ENCODE assay signal across 8 cellular contexts in the genomic region with DNA sequence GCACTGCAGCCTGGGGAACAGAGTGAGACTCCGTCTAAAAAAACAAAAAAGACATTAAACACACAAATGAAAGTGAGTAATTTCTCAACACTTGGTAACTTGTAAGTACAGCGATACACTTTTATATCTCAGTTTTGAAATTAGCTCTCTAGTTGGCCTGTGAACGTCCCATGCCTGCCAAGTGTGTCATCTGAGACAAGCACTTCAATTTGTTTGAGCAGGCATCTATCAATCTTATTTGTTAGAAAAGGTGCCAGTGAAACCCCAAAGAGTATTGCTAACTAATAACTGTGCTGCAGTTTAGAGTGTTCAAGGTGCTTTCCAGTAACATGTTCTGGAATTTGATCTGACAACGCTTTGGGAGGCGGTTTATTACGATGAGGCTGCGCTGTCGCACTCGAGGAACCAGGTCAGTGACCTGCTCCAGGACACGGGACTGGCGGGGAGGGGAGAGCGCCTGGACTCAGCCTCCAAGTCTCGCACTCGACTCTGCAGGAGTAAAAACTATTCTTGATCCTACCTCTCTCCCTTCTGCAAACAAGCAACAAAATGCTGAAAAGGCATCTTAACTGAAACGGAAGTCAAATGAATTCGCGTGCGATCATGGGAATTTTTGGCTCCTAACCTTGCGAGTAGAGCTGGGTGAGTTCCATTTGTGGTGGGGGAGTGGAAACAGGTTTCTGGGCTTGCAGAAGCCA. TPM values are rescaled to one million over a fixed set of nuclear protein-coding genes. Genes with fewer than 3 reads are reported as not detected.
DNase-seq lines count a peak whose midpoint lies in the region; ATAC-seq and TF ChIP-seq lines count a peak whose summit lies in the region.

No MANE protein-coding gene starts in this region.

- peak; percentile 19 for DNase-seq in HCEC 1CT
- DNase-seq in SK-N-SH, result no peak
- DNase-seq in endothelial cell (ENCODE audit: low spot score), result peak; percentile 10
- DNase-seq in thoracic aorta (ENCODE audit: low spot score), result peak; percentile 3
- DNase-seq in D341Med (ENCODE audit: low spot score), result no peak
- DNase-seq in DMS153 treated with DMSO at 0.1 percent for 48 hours (lab: John Stamatoyannopoulos, UW; ENCODE audit: unreplicated experiment), result no peak

- H3K9me3 Mint-ChIP-seq in endothelial cell (ENCODE audit: unreplicated experiment), result no peaks in the 10 kb centered on the region

- H3K9me3 ChIP-seq in BLaER1 (no peaks in the 10 kb centered on the region), SK-N-SH (no peaks in the 10 kb centered on the region), mononuclear cell (ENCODE audit: low read depth, low read length) (no peaks in the 10 kb centered on the region), thoracic aorta (no peaks in the 10 kb centered on the region)

- H3K9ac ChIP-seq in BLaER1 (peak overlapping the region; percentile 96), SK-N-SH (peak overlapping the region; percentile 75)

- peaks cover 38% of the 10 kb centered on the region for H3K79me2 ChIP-seq in SK-N-SH (ENCODE audit: insufficient read depth)

- TF ChIP-seq RAD21 in SK-N-SH (IDR thresholded peaks at IDR 0.05; ENCODE audit: low read length), result no peak

- WGBS in SK-N-SH (ENCODE audit: low lambda C conversion rate), result 52% methylated on average over 19 of the region's 19 CpGs

- H3K4me1 Mint-ChIP-seq in endothelial cell (ENCODE audit: unreplicated experiment), result peaks cover 28% of the 10 kb centered on the region

- TF ChIP-seq CTCF in SK-N-SH (IDR thresholded peaks at IDR 0.05) (no peak), endothelial cell (IDR thresholded peaks at IDR 0.05; ENCODE audit: unreplicated experiment) (no peak), thoracic aorta (IDR thresholded peaks at IDR 0.05) (no peak)

- CTCF ChIA-PET in SK-N-SH (lab: Yijun Ruan, JAX), result no interaction called here

- H4K20me1 ChIP-seq in BLaER1 (peaks cover 30% of the 10 kb centered on the region), SK-N-SH (ENCODE audit: insufficient read depth) (peaks cover 24% of the 10 kb centered on the region)

- H3K36me3 ChIP-seq in BLaER1, result peaks cover 8% of the 10 kb centered on the region; the same call in 1 of the 2 replicates
- peaks cover 7 to 13% of the 10 kb centered on the region in 2 experiments for H3K36me3 ChIP-seq in SK-N-SH (replicated peaks in 1 of 2; ENCODE audit: control insufficient read depth in 1 of 2, insufficient read depth in 2 of 2, low read length in 1 of 2)
- H3K36me3 ChIP-seq in thoracic aorta, result no peaks in the 10 kb centered on the region

- H3K4me1 ChIP-seq in BLaER1, result peaks cover 42% of the 10 kb centered on the region
- peaks cover 9 to 23% of the 10 kb centered on the region in 2 experiments; a peak in 3 of 4 replicates for H3K4me1 ChIP-seq in SK-N-SH (ENCODE audit: control insufficient read depth in 1 of 2, insufficient read depth in 2 of 2, low read depth in 1 of 2, low read length in 1 of 2)
- peaks cover 23% of the 10 kb centered on the region for H3K4me1 ChIP-seq in mononuclear cell (ENCODE audit: insufficient read depth, low read length)
- H3K4me1 ChIP-seq in thoracic aorta (ENCODE audit: control insufficient read depth in 1 of 2, low read depth in 2 of 2), result peaks cover 9 to 23% of the 10 kb centered on the region in 2 donors

- H3K27ac Mint-ChIP-seq in endothelial cell (ENCODE audit: unreplicated experiment), result peak overlapping the region; percentile 84

- peaks cover 5% of the 10 kb centered on the region for H3K36me3 Mint-ChIP-seq in endothelial cell (ENCODE audit: low read depth, unreplicated experiment)

- H3K4me2 ChIP-seq in BLaER1 (peak overlapping the region; percentile 95), SK-N-SH (peak overlapping the region; percentile 88)

- H3F3A ChIP-seq in SK-N-SH (replicated peaks; ENCODE audit: insufficient read depth), result no peaks in the 10 kb centered on the region

- TF ChIP-seq EP300 in SK-N-SH (IDR thresholded peaks at IDR 0.05; ENCODE audit: borderline replicate concordance in 1 of 2, low read depth in 1 of 2, low read length in 1 of 2), result no peak

- H3K27ac ChIP-seq in BLaER1 (peak overlapping the region; percentile 97), SK-N-SH (ENCODE audit: low read depth in 2 of 2, low read length in 1 of 2) (peak overlapping the region; percentile 57 to 81; a peak in 2 of 4 replicates), thoracic aorta (peak overlapping the region; percentile 73 to 86)

- H3K27me3 ChIP-seq in BLaER1 (no peaks in the 10 kb centered on the region), SK-N-SH (ENCODE audit: insufficient read depth) (no peaks in the 10 kb centered on the region), mononuclear cell (ENCODE audit: insufficient read depth, low read length) (no peaks in the 10 kb centered on the region), thoracic aorta (replicated peaks; ENCODE audit: insufficient read depth) (no peaks in the 10 kb centered on the region)

- H3K9me2 ChIP-seq in SK-N-SH, result no peaks in the 10 kb centered on the region

- peak overlapping the region; percentile 99 for H2AFZ ChIP-seq in SK-N-SH (ENCODE audit: low read depth)

- peak; percentile 5 for ATAC-seq in thoracic aorta (ENCODE audit: insufficient number of reproducible peaks, low FRiP score, low read depth)

- POLR2A ChIA-PET in SK-N-SH (lab: Yijun Ruan, JAX), result no interaction called here

- peak overlapping the region; percentile 82 for H3K4me3 ChIP-seq in BLaER1
- peak overlapping the region; percentile 85 to 88 for H3K4me3 ChIP-seq in SK-N-SH (ENCODE audit: low read depth in 2 of 2, low read length in 1 of 2)
- peak overlapping the region; percentile 63 for H3K4me3 ChIP-seq in mononuclear cell (ENCODE audit: low read length)
- peak overlapping the region; percentile 95 for H3K4me3 ChIP-seq in thoracic aorta

- peaks cover 15% of the 10 kb centered on the region for H3K27me3 Mint-ChIP-seq in endothelial cell (ENCODE audit: unreplicated experiment)

- peak overlapping the region; percentile 95 for H3K4me3 Mint-ChIP-seq in endothelial cell (ENCODE audit: unreplicated experiment)

TF ChIP-seq in SK-N-SH, 30 proteins besides CTCF, POLR2A, EP300 and RAD21:
- TF ChIP-seq NFIC (IDR thresholded peaks at IDR 0.05; ENCODE audit: borderline replicate concordance) (no peak), YY1 (IDR thresholded peaks at IDR 0.05; ENCODE audit: low read depth) (no peak), FOXM1 (IDR thresholded peaks at IDR 0.05; ENCODE audit: low read depth) (no peak), ZBTB33 (IDR thresholded peaks at IDR 0.05; ENCODE audit: borderline replicate concordance, low read depth) (no peak), FOSL2 (IDR thresholded peaks at IDR 0.05; ENCODE audit: borderline replicate concordance, low read depth) (no peak), RCOR1 (IDR thresholded peaks at IDR 0.05; ENCODE audit: low read length) (no peak), MXI1 (IDR thresholded peaks at IDR 0.05; ENCODE audit: low read depth, low read length) (no peak), TAF1 (IDR thresholded peaks at IDR 0.05; ENCODE audit: borderline replicate concordance, low read depth, low read length) (no peak), PBX3 (IDR thresholded peaks at IDR 0.05) (no peak), RXRA (IDR thresholded peaks at IDR 0.05; ENCODE audit: borderline replicate concordance, low read depth) (no peak), FOXJ3 (CRISPR knock-in tag; IDR thresholded peaks at IDR 0.05) (no peak), JUND (IDR thresholded peaks at IDR 0.05) (no peak), GABPA (IDR thresholded peaks at IDR 0.05; ENCODE audit: low read depth) (no peak)

RNA-seq across cellular contexts. Expression of gene SPIN1, which starts 1.1 kb away (rescaled TPM):
- 35.8 and 47.2 TPM in 2 replicates for polyA plus RNA-seq in SK-N-SH (2012; rRNA removed)
- polyA plus RNA-seq in SK-N-SH (2012; cell fraction: cytosol; rRNA removed), result 52.9 and 54.4 TPM in 2 replicates
- polyA plus RNA-seq in SK-N-SH (2012; cell fraction: nucleus; rRNA removed), result 45.4 and 95.6 TPM in 2 replicates
- total RNA-seq in endothelial cell (ENCODE audit: unreplicated experiment) (97.3 TPM), mononuclear cell (33.1 TPM), thoracic aorta (100 to 1,000 TPM in 1 of 2 donors, 10 to 100 TPM in 1; 81.2 to 145 TPM)

Comparison
In these comparisons a context has a peak if more than half of its experiments do, and no peak if none do; other contexts are left out.
1. DNase-seq: peak in HCEC 1CT (single experiment), endothelial cell (single experiment) and thoracic aorta (single experiment); none in SK-N-SH (single experiment), D341Med (single experiment) and DMS153 treated with DMSO at 0.1 percent for 48 hours (single experiment).
2. Peak in every context shown above with its lines, with median percentiles within 50 percentile points of each other: H3K27ac ChIP-seq and H3K4me3 ChIP-seq.